Comparison of ENCODE assay signal across 23 cellular contexts in the genomic region with DNA sequence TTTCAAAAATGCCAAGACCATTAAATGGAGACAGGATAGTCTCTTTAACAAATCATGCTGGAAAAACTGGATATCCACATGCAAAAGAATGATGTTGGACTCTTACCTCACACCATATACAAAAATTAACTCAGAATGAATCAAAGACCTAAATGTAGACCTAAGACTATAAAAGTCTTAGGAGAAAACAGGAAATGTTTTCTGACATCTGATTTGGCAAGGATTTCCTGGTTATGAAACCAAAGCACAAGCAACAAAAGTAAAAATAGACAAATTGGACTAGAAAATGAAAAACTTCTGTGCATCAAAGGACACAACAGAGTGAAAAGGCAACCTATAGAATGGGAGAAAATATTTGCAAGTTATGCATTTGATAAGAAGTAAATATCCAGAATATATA. TPM values are rescaled to one million over a fixed set of nuclear protein-coding genes. Genes with fewer than 3 reads are reported as not detected.
DNase-seq lines count a peak whose midpoint lies in the region; ATAC-seq and TF ChIP-seq lines count a peak whose summit lies in the region.
"Had no signal": no experiment of that assay in that cellular context is flagged by ENCODE, and none has a peak within 500 bp of the region (broad histone marks: within the 10 kb centered on the region; RNA-seq: fewer than 3 reads in every experiment).

No MANE protein-coding gene starts in this region.

- peaks cover 65 to 75% of the 10 kb centered on the region in 2 experiments for H3K4me1 ChIP-seq in neutrophil (ENCODE audit: control insufficient read depth in 1 of 2, insufficient read depth in 1 of 2, low read depth in 1 of 2, low read length in 1 of 2)
- no peaks in the 10 kb centered on the region for H3K4me1 ChIP-seq in Karpas-422 (ENCODE audit: low read length)

- no peak for TF ChIP-seq CTCF in activated CD8-positive, alpha-beta T cell treated with anti-CD3 and anti-CD28 coated beads for 36 hours (IDR thresholded peaks at IDR 0.05)
- TF ChIP-seq CTCF in choroid plexus epithelial cell (conservative IDR thresholded peaks at IDR 0.05; ENCODE audit: low read depth, low read length): no peak
- TF ChIP-seq CTCF in neutrophil (IDR thresholded peaks at IDR 0.05): no peak

- in situ Hi-C loops in ACHN (cut with HindIII; ENCODE audit: low pct_ligation_motif_present, low pct_unique_long_range_greater_than_20kb, low sequenced_read_pairs): no loop called here

- CTCF ChIA-PET in activated CD8-positive, alpha-beta T cell treated with anti-CD3 and anti-CD28 coated beads, Interleukin-2, amount 10 ng/mL, durations not matched to agents 7 days and 5 days (lab: Charles Lee): interaction anchor here (1.1 kb wide), 1 partner anchor 12 kb away, joined by 3 read pairs; no protein-coding TSS in a partner anchor
- CTCF ChIA-PET in activated CD8-positive, alpha-beta T cell treated with anti-CD3 and anti-CD28 coated beads for 36 hours (lab: Charles Lee): interaction anchor here (0.8 kb wide), 1 partner anchor 265 kb away, joined by 3 read pairs; no protein-coding TSS in a partner anchor

- H3K27me3 ChIP-seq in neutrophil (no peaks in the 10 kb centered on the region), Karpas-422 (ENCODE audit: low read length) (no peaks in the 10 kb centered on the region)
- H3K27me3 ChIP-seq: tibial artery had no signal

- H3K36me3 ChIP-seq in neutrophil (no peaks in the 10 kb centered on the region), Karpas-422 (ENCODE audit: insufficient read depth, low read length) (0 out of 2 replicates have a peak, but pooled peaks cover 6% of the 10 kb centered on the region)

- no peak overlapping the region for H3K4me3 Mint-ChIP-seq in activated CD8-positive, alpha-beta T cell treated with anti-CD3 and anti-CD28 coated beads, Interleukin-2, amount 10 ng/mL, durations not matched to agents 7 days and 5 days
- no peak overlapping the region for H3K4me3 Mint-ChIP-seq in activated CD8-positive, alpha-beta T cell treated with anti-CD3 and anti-CD28 coated beads for 36 hours
- H3K4me3 Mint-ChIP-seq: activated T-helper 1 cell treated with anti-CD3 and anti-CD28 coated beads, Interleukin-12 subunit alpha, Interleukin-12 subunit beta, Interleukin-2, Interleukin-4 antibody, amounts not matched to agents 30 ng/mL and 10 ng/mL and 1 ng/mL, durations not matched to agents 14 hours and 24 hours and 36 hours; nephron progenitor cell; T-helper 17 cell had no signal

- POLR2A ChIA-PET in activated CD8-positive, alpha-beta T cell treated with anti-CD3 and anti-CD28 coated beads, Interleukin-2, amount 10 ng/mL, durations not matched to agents 7 days and 5 days (lab: Charles Lee): no interaction called here
- POLR2A ChIA-PET in activated CD8-positive, alpha-beta T cell treated with anti-CD3 and anti-CD28 coated beads for 36 hours (lab: Charles Lee): no interaction called here

- peak overlapping the region; percentile 47 for H3K27ac Mint-ChIP-seq in activated CD8-positive, alpha-beta T cell treated with anti-CD3 and anti-CD28 coated beads, Interleukin-2, amount 10 ng/mL, durations not matched to agents 7 days and 5 days
- H3K27ac Mint-ChIP-seq in activated CD8-positive, alpha-beta T cell treated with anti-CD3 and anti-CD28 coated beads for 36 hours: no peak overlapping the region
- H3K27ac Mint-ChIP-seq: activated T-helper 1 cell treated with anti-CD3 and anti-CD28 coated beads, Interleukin-12 subunit alpha, Interleukin-12 subunit beta, Interleukin-2, Interleukin-4 antibody, amounts not matched to agents 30 ng/mL and 10 ng/mL and 1 ng/mL, durations not matched to agents 14 hours and 24 hours and 36 hours; IgD-negative memory B cell; nephron progenitor cell; T-helper 17 cell had no signal

- no peak overlapping the region for H3K9ac ChIP-seq in Karpas-422 (ENCODE audit: low read length)

- intact Hi-C loops in activated CD8-positive, alpha-beta T cell treated with anti-CD3 and anti-CD28 coated beads for 36 hours (cut with micrococcal nuclease): no loop called here

- H4K20me1 ChIP-seq in Karpas-422 (ENCODE audit: insufficient read depth, low read depth, low read length): peaks cover 3% of the 10 kb centered on the region; the same call in 1 of the 2 replicates

- H3K4me3 ChIP-seq in choroid plexus epithelial cell (ENCODE audit: low read depth, low read length) (no peak overlapping the region), neutrophil (ENCODE audit: low read depth in 1 of 2, low read length in 1 of 2) (peak overlapping the region in 1 of 2 experiments; percentile 44), Karpas-422 (ENCODE audit: low read length) (no peak overlapping the region)
- H3K4me3 ChIP-seq: tibial artery had no signal

- no peak for DNase-seq in activated CD8-positive, alpha-beta T cell treated with anti-CD3 and anti-CD28 coated beads, Interleukin-2, amount 10 ng/mL, durations not matched to agents 7 days and 5 days
- no peak for DNase-seq in activated CD8-positive, alpha-beta T cell treated with anti-CD3 and anti-CD28 coated beads for 36 hours
- DNase-seq in Kasumi-1 (lab: John Stamatoyannopoulos, UW) (peak; percentile 5 to 10), choroid plexus epithelial cell (ENCODE audit: low read depth) (peak; percentile 52), ACHN (no peak), Karpas-422 (no peak), NCI-H446 (lab: John Stamatoyannopoulos, UW) (no peak)
- DNase-seq: activated CD4-positive, CD25-positive, alpha-beta regulatory T cell; left cardiac atrium; NCI-H1048; NCI-H2029; NCI-H446 treated with DMSO at 0.1 percent for 48 hours; nephron progenitor cell; NK-92 treated with Interleukin-12 subunit alpha and Interleukin-12 subunit beta, amount 100 ng/mL, for 24 hours; stimulated activated CD4-positive, alpha-beta T cell treated with anti-CD3 and anti-CD28 coated beads, Interleukin-1b, Interleukin-23, amount 100 ng/mL, for 48 hours; stimulated activated naive CD4-positive, alpha-beta T cell treated with Interleukin-2 at 50 U/mL for 16 hours; T-helper 17 cell; tibial artery had no signal

- H3K4me1 Mint-ChIP-seq in activated CD8-positive, alpha-beta T cell treated with anti-CD3 and anti-CD28 coated beads, Interleukin-2, amount 10 ng/mL, durations not matched to agents 7 days and 5 days (ENCODE audit: low read depth): peaks cover 16% of the 10 kb centered on the region
- peaks cover 12% of the 10 kb centered on the region for H3K4me1 Mint-ChIP-seq in activated CD8-positive, alpha-beta T cell treated with anti-CD3 and anti-CD28 coated beads for 36 hours (ENCODE audit: low read depth)
- H3K4me1 Mint-ChIP-seq: nephron progenitor cell had no signal

- H3K27me3 Mint-ChIP-seq in activated CD8-positive, alpha-beta T cell treated with anti-CD3 and anti-CD28 coated beads, Interleukin-2, amount 10 ng/mL, durations not matched to agents 7 days and 5 days (ENCODE audit: low read depth): no peaks in the 10 kb centered on the region
- H3K27me3 Mint-ChIP-seq in activated CD8-positive, alpha-beta T cell treated with anti-CD3 and anti-CD28 coated beads for 36 hours: no peaks in the 10 kb centered on the region
- H3K27me3 Mint-ChIP-seq: IgD-negative memory B cell, T-helper 17 cell had no signal

- no peak for ATAC-seq in activated CD8-positive, alpha-beta T cell treated with anti-CD3 and anti-CD28 coated beads, Interleukin-2, amount 10 ng/mL, durations not matched to agents 7 days and 5 days
- ATAC-seq in activated CD8-positive, alpha-beta T cell treated with anti-CD3 and anti-CD28 coated beads for 36 hours: no peak
- ATAC-seq: HCT116, left cardiac atrium, T-helper 17 cell had no signal

- no peak overlapping the region for H2AFZ ChIP-seq in Karpas-422 (ENCODE audit: low read length)

- H3K27ac ChIP-seq in neutrophil (peak overlapping the region; percentile 84), Karpas-422 (ENCODE audit: low read length) (no peak overlapping the region)
- H3K27ac ChIP-seq: tibial artery had no signal

- H3K9me3 ChIP-seq in neutrophil (no peaks in the 10 kb centered on the region), Karpas-422 (ENCODE audit: low read length) (no peaks in the 10 kb centered on the region)

- peaks cover 67% of the 10 kb centered on the region for H3K79me2 ChIP-seq in Karpas-422 (ENCODE audit: low read length)

- H3K36me3 Mint-ChIP-seq in activated CD8-positive, alpha-beta T cell treated with anti-CD3 and anti-CD28 coated beads, Interleukin-2, amount 10 ng/mL, durations not matched to agents 7 days and 5 days (ENCODE audit: low read depth): peaks cover 60% of the 10 kb centered on the region
- peaks cover 46% of the 10 kb centered on the region for H3K36me3 Mint-ChIP-seq in activated CD8-positive, alpha-beta T cell treated with anti-CD3 and anti-CD28 coated beads for 36 hours (ENCODE audit: low read depth)

- no peak overlapping the region for H3K4me2 ChIP-seq in Karpas-422 (ENCODE audit: low read depth, low read length, poor library complexity, severe bottlenecking)

- no peaks in the 10 kb centered on the region for H3K9me2 ChIP-seq in Karpas-422 (replicated peaks; ENCODE audit: insufficient read depth, low read length)

- peaks cover 34% of the 10 kb centered on the region for H3K9me3 Mint-ChIP-seq in activated CD8-positive, alpha-beta T cell treated with anti-CD3 and anti-CD28 coated beads, Interleukin-2, amount 10 ng/mL, durations not matched to agents 7 days and 5 days (ENCODE audit: insufficient read depth)
- H3K9me3 Mint-ChIP-seq in activated CD8-positive, alpha-beta T cell treated with anti-CD3 and anti-CD28 coated beads for 36 hours: peaks cover 20% of the 10 kb centered on the region

RNA-seq across cellular contexts. Expression of a gene that starts 37.6 kb away (rescaled TPM):
- 10 to 100 TPM; 20.3 to 20.5 TPM for total RNA-seq in activated CD8-positive, alpha-beta T cell treated with anti-CD3 and anti-CD28 coated beads, Interleukin-2, amount 10 ng/mL, durations not matched to agents 7 days and 5 days
- 1 to 10 TPM; 7.2 to 8.9 TPM for total RNA-seq in activated CD8-positive, alpha-beta T cell treated with anti-CD3 and anti-CD28 coated beads for 36 hours
- 81.7 and 90.2 TPM in 2 replicates for total RNA-seq in Karpas-422 (2014; rRNA removed; shearing (Covaris generic); ENCODE audit: low replicate concordance)

RNA-seq across cellular contexts. Expression of a gene that starts 37.8 kb away (rescaled TPM):
- total RNA-seq in activated CD8-positive, alpha-beta T cell treated with anti-CD3 and anti-CD28 coated beads, Interleukin-2, amount 10 ng/mL, durations not matched to agents 7 days and 5 days: under 1 TPM; 0.40 to 0.44 TPM
- under 1 TPM; 0.27 to 0.47 TPM for total RNA-seq in activated CD8-positive, alpha-beta T cell treated with anti-CD3 and anti-CD28 coated beads for 36 hours
- total RNA-seq in Karpas-422 (2014; rRNA removed; shearing (Covaris generic); ENCODE audit: low replicate concordance): 3.1 TPM in 1 of 2 replicates, not detected in the other
- total RNA-seq: mesenteric fat pad had no signal

Comparison
In these comparisons a context has a peak if more than half of its experiments do, and no peak if none do; other contexts are left out.
1. DNase-seq: peak in Kasumi-1 (2 of 2) and choroid plexus epithelial cell (single experiment); none in activated CD8-positive, alpha-beta T cell treated with anti-CD3 and anti-CD28 coated beads, Interleukin-2, amount 10 ng/mL, durations not matched to agents 7 days and 5 days (single experiment), activated CD8-positive, alpha-beta T cell treated with anti-CD3 and anti-CD28 coated beads for 36 hours (single experiment), ACHN (single experiment), Karpas-422 (single experiment) and NCI-H446 (0 of 2).